2 cellular contexts compared by ENCODE assay signal in genomic region chr1:227808566-227808965, GRCh38.
TF ChIP-seq lines count a peak whose summit lies in the region.

No MANE protein-coding gene starts in this region.

TF ChIP-seq in HCT116, 20 proteins besides CTCF, POLR2A, EP300 and RAD21:
- no peak for TF ChIP-seq CBX3 (IDR thresholded peaks at IDR 0.05; ENCODE audit: low read depth)
- TF ChIP-seq EGR1 (IDR thresholded peaks at IDR 0.05; ENCODE audit: low read depth), result no peak
- no peak for TF ChIP-seq POLR2AphosphoS5 (IDR thresholded peaks at IDR 0.05; ENCODE audit: low read depth, low read length)
- TF ChIP-seq ATF3 (IDR thresholded peaks at IDR 0.05), result no peak
- no peak for TF ChIP-seq ZNF274 (IDR thresholded peaks at IDR 0.05; ENCODE audit: low read depth, low read length)
- no peak for TF ChIP-seq JUND (IDR thresholded peaks at IDR 0.05)
- no peak for TF ChIP-seq SIN3A (IDR thresholded peaks at IDR 0.05; ENCODE audit: low read depth)
- TF ChIP-seq SP1 (IDR thresholded peaks at IDR 0.05; ENCODE audit: low read depth), result no peak
- no peak for TF ChIP-seq SRF (IDR thresholded peaks at IDR 0.05; ENCODE audit: low read depth)
- TF ChIP-seq EZH2 (IDR thresholded peaks at IDR 0.05), result no peak
- TF ChIP-seq, protein P1, sequence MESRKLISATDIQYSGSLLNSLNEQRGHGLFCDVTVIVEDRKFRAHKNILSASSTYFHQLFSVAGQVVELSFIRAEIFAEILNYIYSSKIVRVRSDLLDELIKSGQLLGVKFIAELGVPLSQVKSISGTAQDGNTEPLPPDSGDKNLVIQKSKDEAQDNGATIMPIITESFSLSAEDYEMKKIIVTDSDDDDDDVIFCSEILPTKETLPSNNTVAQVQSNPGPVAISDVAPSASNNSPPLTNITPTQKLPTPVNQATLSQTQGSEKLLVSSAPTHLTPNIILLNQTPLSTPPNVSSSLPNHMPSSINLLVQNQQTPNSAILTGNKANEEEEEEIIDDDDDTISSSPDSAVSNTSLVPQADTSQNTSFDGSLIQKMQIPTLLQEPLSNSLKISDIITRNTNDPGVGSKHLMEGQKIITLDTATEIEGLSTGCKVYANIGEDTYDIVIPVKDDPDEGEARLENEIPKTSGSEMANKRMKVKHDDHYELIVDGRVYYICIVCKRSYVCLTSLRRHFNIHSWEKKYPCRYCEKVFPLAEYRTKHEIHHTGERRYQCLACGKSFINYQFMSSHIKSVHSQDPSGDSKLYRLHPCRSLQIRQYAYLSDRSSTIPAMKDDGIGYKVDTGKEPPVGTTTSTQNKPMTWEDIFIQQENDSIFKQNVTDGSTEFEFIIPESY (IDR thresholded peaks at IDR 0.05; ENCODE audit: extremely low read depth, insufficient replicate concordance, low read length), result no peak
- no peak for TF ChIP-seq ZFX (IDR thresholded peaks at IDR 0.05)
- TF ChIP-seq, protein P2, sequence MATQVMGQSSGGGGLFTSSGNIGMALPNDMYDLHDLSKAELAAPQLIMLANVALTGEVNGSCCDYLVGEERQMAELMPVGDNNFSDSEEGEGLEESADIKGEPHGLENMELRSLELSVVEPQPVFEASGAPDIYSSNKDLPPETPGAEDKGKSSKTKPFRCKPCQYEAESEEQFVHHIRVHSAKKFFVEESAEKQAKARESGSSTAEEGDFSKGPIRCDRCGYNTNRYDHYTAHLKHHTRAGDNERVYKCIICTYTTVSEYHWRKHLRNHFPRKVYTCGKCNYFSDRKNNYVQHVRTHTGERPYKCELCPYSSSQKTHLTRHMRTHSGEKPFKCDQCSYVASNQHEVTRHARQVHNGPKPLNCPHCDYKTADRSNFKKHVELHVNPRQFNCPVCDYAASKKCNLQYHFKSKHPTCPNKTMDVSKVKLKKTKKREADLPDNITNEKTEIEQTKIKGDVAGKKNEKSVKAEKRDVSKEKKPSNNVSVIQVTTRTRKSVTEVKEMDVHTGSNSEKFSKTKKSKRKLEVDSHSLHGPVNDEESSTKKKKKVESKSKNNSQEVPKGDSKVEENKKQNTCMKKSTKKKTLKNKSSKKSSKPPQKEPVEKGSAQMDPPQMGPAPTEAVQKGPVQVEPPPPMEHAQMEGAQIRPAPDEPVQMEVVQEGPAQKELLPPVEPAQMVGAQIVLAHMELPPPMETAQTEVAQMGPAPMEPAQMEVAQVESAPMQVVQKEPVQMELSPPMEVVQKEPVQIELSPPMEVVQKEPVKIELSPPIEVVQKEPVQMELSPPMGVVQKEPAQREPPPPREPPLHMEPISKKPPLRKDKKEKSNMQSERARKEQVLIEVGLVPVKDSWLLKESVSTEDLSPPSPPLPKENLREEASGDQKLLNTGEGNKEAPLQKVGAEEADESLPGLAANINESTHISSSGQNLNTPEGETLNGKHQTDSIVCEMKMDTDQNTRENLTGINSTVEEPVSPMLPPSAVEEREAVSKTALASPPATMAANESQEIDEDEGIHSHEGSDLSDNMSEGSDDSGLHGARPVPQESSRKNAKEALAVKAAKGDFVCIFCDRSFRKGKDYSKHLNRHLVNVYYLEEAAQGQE (IDR thresholded peaks at IDR 0.05; ENCODE audit: low read depth), result no peak
- no peak for TF ChIP-seq ELF1 (IDR thresholded peaks at IDR 0.05; ENCODE audit: borderline replicate concordance, low read depth)
- TF ChIP-seq, protein P3, sequence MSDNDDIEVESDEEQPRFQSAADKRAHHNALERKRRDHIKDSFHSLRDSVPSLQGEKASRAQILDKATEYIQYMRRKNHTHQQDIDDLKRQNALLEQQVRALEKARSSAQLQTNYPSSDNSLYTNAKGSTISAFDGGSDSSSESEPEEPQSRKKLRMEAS (IDR thresholded peaks at IDR 0.05), result no peak
- TF ChIP-seq EZH2phosphoT487 (IDR thresholded peaks at IDR 0.05; ENCODE audit: borderline replicate concordance), result no peak
- no peak for TF ChIP-seq YY1 (IDR thresholded peaks at IDR 0.05; ENCODE audit: extremely low read depth, insufficient replicate concordance, low read depth, low read length)
- TF ChIP-seq TCF7L2 (IDR thresholded peaks at IDR 0.05; ENCODE audit: borderline replicate concordance, extremely low read depth, insufficient read depth, insufficient read length), result no peak
- no peak for TF ChIP-seq FOSL1 (IDR thresholded peaks at IDR 0.05; ENCODE audit: low read depth)

TF ChIP-seq in K562, 482 proteins besides CTCF, POLR2A, EP300 and RAD21:
- peak; percentile 62; the same call in 1 of the 2 replicates for TF ChIP-seq C11orf30 (IDR thresholded peaks at IDR 0.05; ENCODE audit: low read depth)
- peak; percentile 60 for TF ChIP-seq ZNF316 (IDR thresholded peaks at IDR 0.05)
- peak; percentile 47; the same call in 1 of the 2 replicates for TF ChIP-seq NFE2 (IDR thresholded peaks at IDR 0.05; ENCODE audit: low read depth)
- TF ChIP-seq, protein P4, sequence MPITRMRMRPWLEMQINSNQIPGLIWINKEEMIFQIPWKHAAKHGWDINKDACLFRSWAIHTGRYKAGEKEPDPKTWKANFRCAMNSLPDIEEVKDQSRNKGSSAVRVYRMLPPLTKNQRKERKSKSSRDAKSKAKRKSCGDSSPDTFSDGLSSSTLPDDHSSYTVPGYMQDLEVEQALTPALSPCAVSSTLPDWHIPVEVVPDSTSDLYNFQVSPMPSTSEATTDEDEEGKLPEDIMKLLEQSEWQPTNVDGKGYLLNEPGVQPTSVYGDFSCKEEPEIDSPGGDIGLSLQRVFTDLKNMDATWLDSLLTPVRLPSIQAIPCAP (CRISPR knock-in tag; IDR thresholded peaks at IDR 0.05; ENCODE audit: borderline replicate concordance), result no peak
- peak; percentile 41; the same call in 1 of the 2 replicates for TF ChIP-seq MAFK (IDR thresholded peaks at IDR 0.05; ENCODE audit: low read length)
- TF ChIP-seq MAFF (IDR thresholded peaks at IDR 0.05; ENCODE audit: low read length), result peak; percentile 32; the same call in 1 of the 2 replicates
